In genomic region chr9:75372499-75373268, GRCh38 we compare ENCODE assay signal across 21 cellular contexts.
A peak's percentile ranks its signal among the peaks of the same experiment; 100 is the strongest.
DNase-seq lines count a peak whose midpoint lies in the region; ATAC-seq and TF ChIP-seq lines count a peak whose summit lies in the region.
"Had no signal": no experiment of that assay in that cellular context is flagged by ENCODE, and none has a peak within 500 bp of the region (broad histone marks: within the 10 kb centered on the region; RNA-seq: fewer than 3 reads in every experiment).

No MANE protein-coding gene starts in this region.

- H3K9ac ChIP-seq in Karpas-422 (ENCODE audit: low read length): no peak overlapping the region

- peaks cover 0 to 12% of the 10 kb centered on the region in 2 donors for H3K4me1 ChIP-seq in right atrium auricular region
- H3K4me1 ChIP-seq in aorta (ENCODE audit: control insufficient read depth in 1 of 2, insufficient read depth in 2 of 2, low read length in 2 of 2): no peaks in the 10 kb centered on the region
- no peaks in the 10 kb centered on the region for H3K4me1 ChIP-seq in Karpas-422 (ENCODE audit: low read length)
- H3K4me1 ChIP-seq: BE2C had no signal

- 76 to 79% methylated on average over 3 of the region's 3 CpGs for WGBS in aorta, 2 donors

- H3K4me2 ChIP-seq in Karpas-422 (ENCODE audit: low read depth, low read length, poor library complexity, severe bottlenecking): no peak overlapping the region

- no peak overlapping the region for H2AFZ ChIP-seq in Karpas-422 (ENCODE audit: low read length)

- no peaks in the 10 kb centered on the region for H3K9me2 ChIP-seq in Karpas-422 (replicated peaks; ENCODE audit: insufficient read depth, low read length)

- H3K27me3 ChIP-seq in right atrium auricular region (no peaks in the 10 kb centered on the region), aorta (ENCODE audit: control insufficient read depth in 1 of 2, insufficient read depth in 2 of 2, low read length in 1 of 2) (no peaks in the 10 kb centered on the region), Karpas-422 (ENCODE audit: low read length) (no peaks in the 10 kb centered on the region)
- H3K27me3 ChIP-seq: BE2C, heart right ventricle, thyroid gland had no signal

- ATAC-seq in Right ventricle myocardium inferior: peak; percentile 56
- ATAC-seq in left cardiac atrium: peak; percentile 67 to 73
- peak; percentile 13 for ATAC-seq in omental fat pad (ENCODE audit: low FRiP score)
- peak; percentile 70 for ATAC-seq in aorta (ENCODE audit: low FRiP score)
- ATAC-seq: stimulated activated effector memory CD8-positive, alpha-beta T cell treated with anti-CD3 and anti-CD28 coated beads, Interleukin-12 subunit alpha, Interleukin-12 subunit beta, amount 100 ng/mL, for 72 hours had no signal

- H3K36me3 ChIP-seq in right atrium auricular region (no peaks in the 10 kb centered on the region), aorta (ENCODE audit: control insufficient read depth in 1 of 2, insufficient read depth in 2 of 2, low read length in 1 of 2) (no peaks in the 10 kb centered on the region), Karpas-422 (ENCODE audit: insufficient read depth, low read length) (no peaks in the 10 kb centered on the region)
- H3K36me3 ChIP-seq: BE2C, heart right ventricle, thyroid gland had no signal

- no peak overlapping the region for H3K4me3 ChIP-seq in right atrium auricular region
- no peak overlapping the region for H3K4me3 ChIP-seq in aorta (ENCODE audit: low read length in 2 of 2)
- H3K4me3 ChIP-seq in Karpas-422 (ENCODE audit: low read length): no peak overlapping the region
- H3K4me3 ChIP-seq: heart right ventricle, thyroid gland had no signal

- H3K27ac ChIP-seq in right atrium auricular region: no peak overlapping the region
- no peak overlapping the region for H3K27ac ChIP-seq in aorta (ENCODE audit: low read depth in 1 of 2, low read length in 2 of 2)
- no peak overlapping the region for H3K27ac ChIP-seq in Karpas-422 (ENCODE audit: low read length)
- H3K27ac ChIP-seq: 22Rv1, thyroid gland had no signal

- H4K20me1 ChIP-seq in Karpas-422 (ENCODE audit: insufficient read depth, low read depth, low read length): no peaks in the 10 kb centered on the region

- no peaks in the 10 kb centered on the region for H3K79me2 ChIP-seq in Karpas-422 (ENCODE audit: low read length)

- intact Hi-C loops in Right ventricle myocardium inferior (cut with DNase I): no loop called here
- intact Hi-C loops in left cardiac atrium (cut with DNase I): loop anchor here in 1 of 2 donors (10.0 kb wide), 1 partner anchor 272 kb away; no protein-coding TSS in a partner anchor
- intact Hi-C loops in aorta (cut with DNase I): loop anchor here in 1 of 2 donors (10.0 kb wide), 1 partner anchor 212 kb away; no protein-coding TSS in a partner anchor

- TF ChIP-seq CTCF in right atrium auricular region (IDR thresholded peaks at IDR 0.05): no peak
- TF ChIP-seq CTCF in omental fat pad (IDR thresholded peaks at IDR 0.05): no peak

- H3K9me3 ChIP-seq in right atrium auricular region (peaks cover 0 to 6% of the 10 kb centered on the region in 2 donors), aorta (ENCODE audit: control insufficient read depth, low read length) (no peaks in the 10 kb centered on the region), Karpas-422 (ENCODE audit: low read length) (no peaks in the 10 kb centered on the region)
- H3K9me3 ChIP-seq: BE2C, thyroid gland had no signal

- DNase-seq in Right ventricle myocardium inferior (ENCODE audit: missing footprints) (no peak), right atrium auricular region (ENCODE audit: low spot score) (no peak), left cardiac atrium (peak; percentile 33), omental fat pad (ENCODE audit: low spot score) (no peak), aorta (peak; percentile 66 to 77), T-helper 1 cell (no peak), Karpas-422 (no peak)
- no peak for DNase-seq in stimulated activated CD4-positive, alpha-beta T cell treated with anti-CD3 and anti-CD28 coated beads, Interleukin-4, amount 100 ng/mL, for 4 hours
- DNase-seq: activated CD4-positive, alpha-beta T cell treated with anti-CD3 and anti-CD28 coated beads, Interleukin-2, amount 10 ng/mL, durations not matched to agents 24 days and 14 days; activated gamma-delta T cell treated with Interleukin-2 at 50 U/mL for 16 hours; amniotic stem cell; BE2C; GOT3; NCI-H1105; NCI-H510A treated with DMSO at 0.1 percent for 48 hours; retina; SW 1271 had no signal

Comparison
In these comparisons a context has a peak if more than half of its experiments do, and no peak if none do; other contexts are left out.
1. DNase-seq: peak in left cardiac atrium (single experiment) and aorta (2 of 2); none in Right ventricle myocardium inferior (single experiment), right atrium auricular region (single experiment), omental fat pad (single experiment), T-helper 1 cell (0 of 5), stimulated activated CD4-positive, alpha-beta T cell treated with anti-CD3 and anti-CD28 coated beads, Interleukin-4, amount 100 ng/mL, for 4 hours (0 of 2) and Karpas-422 (single experiment).
2. ATAC-seq: peak in every context shown above with its lines; median percentile 70 in left cardiac atrium; 70 in aorta; 56 in Right ventricle myocardium inferior; 13 in omental fat pad.